Comparison of ENCODE assay signal across 15 cellular contexts in genomic region chr3:141519587-141519986, GRCh38.
"Had no signal": no experiment of that assay in that cellular context is flagged by ENCODE, and none has a peak within 500 bp of the region (broad histone marks: within the 10 kb centered on the region; RNA-seq: fewer than 3 reads in every experiment).

No MANE protein-coding gene starts in this region.

- H3K27ac ChIP-seq: adrenal gland, gastrocnemius medialis, neural progenitor cell, parathyroid adenoma, thyroid gland had no signal

- DNase-seq: activated CD4-positive, alpha-beta T cell treated with anti-CD3 and anti-CD28 coated beads, Interleukin-2, amount 50 U/mL, for 48 hours; activated gamma-delta T cell; adrenal gland; central memory CD4-positive, alpha-beta T cell; cortex of kidney; effector CD8-positive, alpha-beta T cell; gastrocnemius medialis; kidney glomerular epithelial cell; mesendoderm; retina; stimulated activated CD4-positive, alpha-beta T cell treated with anti-CD3 and anti-CD28 coated beads, Interleukin-4, amount 100 ng/mL, for 1 hour; thyroid gland had no signal

- H3K4me2 ChIP-seq: neural progenitor cell had no signal

- ATAC-seq: gastrocnemius medialis, WTC11 had no signal

- H2AFZ ChIP-seq: neural progenitor cell, parathyroid adenoma had no signal

- H3K79me2 ChIP-seq: parathyroid adenoma had no signal

- H3K9ac ChIP-seq: neural progenitor cell, parathyroid adenoma had no signal

- H3K4me1 ChIP-seq: adrenal gland, gastrocnemius medialis, neural progenitor cell, thyroid gland had no signal

- H3K9me3 ChIP-seq: adrenal gland, gastrocnemius medialis, thyroid gland had no signal

- H3K4me3 Mint-ChIP-seq: neural progenitor cell, WTC11 had no signal

- H3K9me3 Mint-ChIP-seq: neural progenitor cell had no signal

- H3K27ac Mint-ChIP-seq: neural progenitor cell, WTC11 had no signal

- H3K27me3 ChIP-seq: adrenal gland, gastrocnemius medialis, neural progenitor cell, thyroid gland had no signal

- H3K4me3 ChIP-seq: adrenal gland, gastrocnemius medialis, neural progenitor cell, thyroid gland had no signal

- H3K4me1 Mint-ChIP-seq: neural progenitor cell, WTC11 had no signal
